In the genomic region with DNA sequence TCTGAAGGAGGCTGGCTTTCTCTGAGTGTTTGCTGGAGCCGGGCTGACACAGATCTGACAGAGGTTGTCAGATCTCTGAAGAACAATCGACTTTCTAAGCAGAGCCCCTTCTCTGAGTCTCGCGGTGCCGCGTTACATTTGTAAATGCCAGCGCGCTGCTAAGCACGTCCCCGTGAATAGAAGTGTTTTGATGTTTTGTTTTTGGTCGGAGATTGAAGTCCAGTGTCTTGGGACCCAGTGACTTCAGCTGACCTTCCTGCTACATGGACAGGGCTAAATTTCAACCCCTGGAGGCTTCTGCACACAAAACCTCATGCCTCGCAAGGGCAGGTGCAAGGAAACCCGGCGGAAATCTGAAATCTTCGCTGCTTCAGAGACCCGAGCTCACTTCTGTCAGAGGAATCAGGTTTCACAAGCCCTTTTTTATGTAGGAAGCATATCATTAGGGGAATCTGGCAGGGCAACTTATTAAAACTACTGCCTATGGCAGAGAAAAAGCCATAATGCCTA, we compare ENCODE assay signal across 14 cellular contexts. TPM values are rescaled to one million over a fixed set of nuclear protein-coding genes. Genes with fewer than 3 reads are reported as not detected.
DNase-seq lines count a peak whose midpoint lies in the region; ATAC-seq and TF ChIP-seq lines count a peak whose summit lies in the region.
"Had no signal": no experiment of that assay in that cellular context is flagged by ENCODE, and none has a peak within 500 bp of the region (broad histone marks: within the 10 kb centered on the region; RNA-seq: fewer than 3 reads in every experiment).

No MANE protein-coding gene starts in this region.

- no peak for TF ChIP-seq CTCF in type B pancreatic cell (conservative IDR thresholded peaks at IDR 0.05)

- DNase-seq in activated naive CD8-positive, alpha-beta T cell treated with anti-CD3 and anti-CD28 coated beads, Interleukin-2, amount 50 U/mL, for 24 hours: no peak
- peak; percentile 39 for DNase-seq in NCI-H2227 treated with DMSO at 0.1 percent for 48 hours (lab: John Stamatoyannopoulos, UW)
- peak; percentile 67 for DNase-seq in left kidney (ENCODE audit: low read depth, low spot score)
- DNase-seq in type B pancreatic cell (ENCODE audit: extremely low spot score, unreplicated experiment): no peak
- DNase-seq in GM03348 (ENCODE audit: low spot score): no peak
- DNase-seq: HCEC 1CT, T-helper 9 cell had no signal

- no peaks in the 10 kb centered on the region for H3K9me3 Mint-ChIP-seq in activated naive CD8-positive, alpha-beta T cell (ENCODE audit: low read depth)
- no peaks in the 10 kb centered on the region for H3K9me3 Mint-ChIP-seq in activated naive CD8-positive, alpha-beta T cell treated with anti-CD3 and anti-CD28 coated beads, Interleukin-2, amount 50 U/mL, for 24 hours
- H3K9me3 Mint-ChIP-seq in type B pancreatic cell: no peaks in the 10 kb centered on the region
- H3K9me3 Mint-ChIP-seq: stimulated activated naive CD8-positive, alpha-beta T cell treated with anti-CD3 and anti-CD28 coated beads, Interleukin-15, Interleukin-2, amounts not matched to agents 100 ng/mL and 50 ng/mL, for 24 hours had no signal

- no peak overlapping the region for H3K27ac Mint-ChIP-seq in activated naive CD8-positive, alpha-beta T cell
- H3K27ac Mint-ChIP-seq in activated naive CD8-positive, alpha-beta T cell treated with anti-CD3 and anti-CD28 coated beads, Interleukin-2, amount 50 U/mL, for 24 hours: no peak overlapping the region
- no peak overlapping the region for H3K27ac Mint-ChIP-seq in type B pancreatic cell
- H3K27ac Mint-ChIP-seq: stimulated activated naive CD8-positive, alpha-beta T cell treated with anti-CD3 and anti-CD28 coated beads, Interleukin-15, Interleukin-2, amounts not matched to agents 100 ng/mL and 50 ng/mL, for 24 hours had no signal

- no peak for ATAC-seq in activated naive CD8-positive, alpha-beta T cell treated with anti-CD3 and anti-CD28 coated beads, Interleukin-2, amount 50 U/mL, for 24 hours
- ATAC-seq in HG03139 (IDR thresholded peaks at IDR 0.05; ENCODE audit: unreplicated experiment) (no peak), HG03378 (IDR thresholded peaks at IDR 0.05; ENCODE audit: unreplicated experiment) (no peak)

- H3K4me1 Mint-ChIP-seq in activated naive CD8-positive, alpha-beta T cell (ENCODE audit: low read depth): peaks cover 3% of the 10 kb centered on the region
- no peaks in the 10 kb centered on the region for H3K4me1 Mint-ChIP-seq in activated naive CD8-positive, alpha-beta T cell treated with anti-CD3 and anti-CD28 coated beads, Interleukin-2, amount 50 U/mL, for 24 hours
- H3K4me1 Mint-ChIP-seq in type B pancreatic cell (ENCODE audit: unreplicated experiment): peaks cover 12% of the 10 kb centered on the region

- peak overlapping the region; percentile 30 for H3K4me3 Mint-ChIP-seq in activated naive CD8-positive, alpha-beta T cell
- no peak overlapping the region for H3K4me3 Mint-ChIP-seq in activated naive CD8-positive, alpha-beta T cell treated with anti-CD3 and anti-CD28 coated beads, Interleukin-2, amount 50 U/mL, for 24 hours
- peak overlapping the region; percentile 83 for H3K4me3 Mint-ChIP-seq in type B pancreatic cell
- H3K4me3 Mint-ChIP-seq: stimulated activated naive CD8-positive, alpha-beta T cell treated with anti-CD3 and anti-CD28 coated beads, Interleukin-15, Interleukin-2, amounts not matched to agents 100 ng/mL and 50 ng/mL, for 24 hours had no signal

- no peaks in the 10 kb centered on the region for H3K36me3 Mint-ChIP-seq in activated naive CD8-positive, alpha-beta T cell
- H3K36me3 Mint-ChIP-seq in activated naive CD8-positive, alpha-beta T cell treated with anti-CD3 and anti-CD28 coated beads, Interleukin-2, amount 50 U/mL, for 24 hours (ENCODE audit: low read depth): no peaks in the 10 kb centered on the region
- H3K36me3 Mint-ChIP-seq in type B pancreatic cell: no peaks in the 10 kb centered on the region

- peaks cover 14% of the 10 kb centered on the region for H3K27me3 Mint-ChIP-seq in activated naive CD8-positive, alpha-beta T cell
- H3K27me3 Mint-ChIP-seq in activated naive CD8-positive, alpha-beta T cell treated with anti-CD3 and anti-CD28 coated beads, Interleukin-2, amount 50 U/mL, for 24 hours: peaks cover 41% of the 10 kb centered on the region
- peaks cover 65% of the 10 kb centered on the region for H3K27me3 Mint-ChIP-seq in type B pancreatic cell

RNA-seq across cellular contexts. Expression of a gene that starts 27.2 kb away (rescaled TPM):
- 3.7 TPM in 1 of 2 replicates, not detected in the other for total RNA-seq in type B pancreatic cell (ENCODE audit: low replicate concordance)
- total RNA-seq: epithelial cell of proximal tubule, LHCN-M2, myocyte had no signal

RNA-seq across cellular contexts. Expression of a gene that starts 56.4 kb away (rescaled TPM):
- total RNA-seq in type B pancreatic cell (ENCODE audit: low replicate concordance): not detected in 2 replicates
- total RNA-seq: epithelial cell of proximal tubule, LHCN-M2, myocyte had no signal

Comparison
In these comparisons a context has a peak if more than half of its experiments do, and no peak if none do; other contexts are left out.
1. DNase-seq: peak in NCI-H2227 treated with DMSO at 0.1 percent for 48 hours (single experiment) and left kidney (single experiment); none in activated naive CD8-positive, alpha-beta T cell treated with anti-CD3 and anti-CD28 coated beads, Interleukin-2, amount 50 U/mL, for 24 hours (single experiment), type B pancreatic cell (single experiment) and GM03348 (single experiment).